ENCODE assay signal across 16 cellular contexts in genomic region chr20:58775371-58775770, GRCh38.
DNase-seq lines count a peak whose midpoint lies in the region; ATAC-seq and TF ChIP-seq lines count a peak whose summit lies in the region.
"Had no signal": no experiment of that assay in that cellular context is flagged by ENCODE, and none has a peak within 500 bp of the region (broad histone marks: within the 10 kb centered on the region; RNA-seq: fewer than 3 reads in every experiment).

No MANE protein-coding gene starts in this region.

- TF ChIP-seq POLR2A in body of pancreas (IDR thresholded peaks at IDR 0.05), result no peak

- H3K4me3 ChIP-seq in upper lobe of right lung (no peak overlapping the region), body of pancreas (no peak overlapping the region)
- H3K4me3 ChIP-seq: GM12878, GM23338 had no signal

- intact Hi-C loops in upper lobe of right lung (cut with DNase I) (no loop called here), body of pancreas (cut with DNase I) (no loop called here)

- H3K27me3 ChIP-seq in upper lobe of right lung, result peaks cover 26% of the 10 kb centered on the region
- H3K27me3 ChIP-seq in body of pancreas, result no peaks in the 10 kb centered on the region

- ATAC-seq in upper lobe of right lung, result no peak
- ATAC-seq in GM19455 (IDR thresholded peaks at IDR 0.05; ENCODE audit: unreplicated experiment), result no peak
- ATAC-seq in body of pancreas, result no peak
- ATAC-seq: GM12878, GM23338, HCT116 had no signal

- H3K27ac ChIP-seq in upper lobe of right lung, result no peak overlapping the region
- no peak overlapping the region for H3K27ac ChIP-seq in body of pancreas

- H3K36me3 ChIP-seq in upper lobe of right lung (no peaks in the 10 kb centered on the region), body of pancreas (replicated peaks in 1 of 2; ENCODE audit: insufficient read depth in 1 of 2, low read depth in 2 of 2) (no peaks in the 10 kb centered on the region)

- WGBS in body of pancreas, 2 donors, result 64 to 81% methylated on average over 8 of the region's 8 CpGs

- H3K4me1 ChIP-seq in upper lobe of right lung (no peaks in the 10 kb centered on the region), body of pancreas (no peaks in the 10 kb centered on the region)
- H3K4me1 ChIP-seq: Caco-2 had no signal

- TF ChIP-seq CTCF in upper lobe of right lung (IDR thresholded peaks at IDR 0.05), result no peak
- no peak for TF ChIP-seq CTCF in body of pancreas (IDR thresholded peaks at IDR 0.05)

- H3K9me3 ChIP-seq in upper lobe of right lung, result no peaks in the 10 kb centered on the region
- H3K9me3 ChIP-seq in body of pancreas, result no peaks in the 10 kb centered on the region
- H3K9me3 ChIP-seq: Caco-2 had no signal

- DNase-seq in COLO829 (ENCODE audit: low spot score), result peak; percentile 76
- peak; percentile 57 for DNase-seq in RPMI7951 (ENCODE audit: low read depth)
- DNase-seq in pons (ENCODE audit: low spot score), result peak; percentile 6
- peak; percentile 20 for DNase-seq in upper lobe of right lung
- no peak for DNase-seq in body of pancreas
- DNase-seq: C1 segment of cervical spinal cord; Caco-2; CD4-positive, alpha-beta memory T cell; DMS153; DND-41; GDM1; H9 had no signal

Comparison
In these comparisons a context has a peak if more than half of its experiments do, and no peak if none do; other contexts are left out.
1. DNase-seq: peak in COLO829 (single experiment), RPMI7951 (single experiment), pons (single experiment) and upper lobe of right lung (single experiment); none in body of pancreas (0 of 4).